ENCODE assay signal across 1 cellular context in the genomic region with DNA sequence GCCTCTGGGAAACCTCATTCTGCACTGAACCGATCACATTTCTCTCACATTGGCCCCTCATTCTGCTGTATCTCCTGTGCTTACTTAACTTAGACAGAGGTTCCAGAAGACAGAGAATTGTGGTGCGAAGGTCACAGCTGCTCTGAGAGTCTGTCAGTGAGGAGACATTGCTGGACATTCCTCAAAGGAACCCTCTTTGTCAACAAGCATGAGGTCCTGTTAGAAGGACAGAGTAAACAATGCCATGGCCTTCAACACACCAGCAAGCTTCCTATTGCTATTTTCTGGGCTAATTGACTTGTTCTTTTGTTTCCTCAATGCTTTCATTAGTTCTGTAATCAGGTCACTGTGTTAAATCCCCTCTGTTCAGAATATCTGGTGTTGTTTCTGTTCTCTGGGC.
TF ChIP-seq lines count a peak whose summit lies in the region.

No MANE protein-coding gene starts in this region.

TF ChIP-seq in GM23338, 12 proteins besides CTCF, POLR2A, EP300 and RAD21:
- TF ChIP-seq ZNF331 (CRISPR knock-in tag; IDR thresholded peaks at IDR 0.05; ENCODE audit: low read depth) (no peak), NANOG (IDR thresholded peaks at IDR 0.05; ENCODE audit: borderline replicate concordance) (no peak), STAT1 (IDR thresholded peaks at IDR 0.05; ENCODE audit: unreplicated experiment) (no peak), CREB1 (CRISPR knock-in tag; IDR thresholded peaks at IDR 0.05; ENCODE audit: low read depth) (no peak), ZNF114 (CRISPR knock-in tag; IDR thresholded peaks at IDR 0.05) (no peak), JUNB (IDR thresholded peaks at IDR 0.05; ENCODE audit: unreplicated experiment) (no peak), EZH2 (IDR thresholded peaks at IDR 0.05; ENCODE audit: low read depth, unreplicated experiment) (no peak), POLR2AphosphoS5 (IDR thresholded peaks at IDR 0.05; ENCODE audit: low read depth) (no peak)
- TF ChIP-seq, protein P1, sequence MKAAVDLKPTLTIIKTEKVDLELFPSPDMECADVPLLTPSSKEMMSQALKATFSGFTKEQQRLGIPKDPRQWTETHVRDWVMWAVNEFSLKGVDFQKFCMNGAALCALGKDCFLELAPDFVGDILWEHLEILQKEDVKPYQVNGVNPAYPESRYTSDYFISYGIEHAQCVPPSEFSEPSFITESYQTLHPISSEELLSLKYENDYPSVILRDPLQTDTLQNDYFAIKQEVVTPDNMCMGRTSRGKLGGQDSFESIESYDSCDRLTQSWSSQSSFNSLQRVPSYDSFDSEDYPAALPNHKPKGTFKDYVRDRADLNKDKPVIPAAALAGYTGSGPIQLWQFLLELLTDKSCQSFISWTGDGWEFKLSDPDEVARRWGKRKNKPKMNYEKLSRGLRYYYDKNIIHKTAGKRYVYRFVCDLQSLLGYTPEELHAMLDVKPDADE (IDR thresholded peaks at IDR 0.05), result no peak
